Comparison of ENCODE assay signal across 8 cellular contexts in the genomic region with DNA sequence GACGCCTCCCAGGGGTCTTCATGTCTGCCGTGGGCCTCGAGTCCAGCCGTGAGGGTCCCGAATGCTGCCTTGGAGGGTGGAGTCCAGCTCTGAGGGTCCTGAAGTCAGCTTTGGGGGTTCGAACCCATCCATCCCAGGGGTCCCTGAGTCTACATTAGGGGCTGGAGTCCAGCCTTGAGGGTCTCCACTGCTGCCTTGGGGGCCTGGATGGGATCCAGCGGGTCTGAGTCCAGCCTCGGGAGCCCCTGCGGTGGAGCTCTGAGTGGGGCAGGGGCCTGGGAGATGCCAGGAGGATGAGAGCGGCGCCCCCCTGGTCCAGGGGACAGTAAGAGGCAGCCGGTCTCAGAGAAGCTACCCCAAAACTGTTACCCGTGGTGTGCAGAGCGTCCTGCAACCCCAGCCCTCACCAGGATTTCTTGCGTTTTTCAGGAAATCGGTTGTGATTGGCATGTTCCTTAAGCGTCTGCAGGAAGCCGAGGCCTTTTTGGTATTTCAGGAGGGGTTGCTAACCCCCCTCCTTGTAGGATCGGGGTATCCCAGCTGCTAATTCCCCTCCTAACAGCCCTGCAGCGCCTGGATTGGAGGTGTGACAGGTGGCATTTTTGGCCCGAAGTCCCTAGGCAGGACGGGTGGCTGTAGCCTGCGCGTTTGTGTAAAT. TPM values are rescaled to one million over a fixed set of nuclear protein-coding genes. Genes with fewer than 3 reads are reported as not detected.
A peak's percentile ranks its signal among the peaks of the same experiment; 100 is the strongest.
DNase-seq lines count a peak whose midpoint lies in the region; ATAC-seq and TF ChIP-seq lines count a peak whose summit lies in the region.

No MANE protein-coding gene starts in this region.

- peaks cover 11 to 22% of the 10 kb centered on the region in 2 experiments for H3K4me1 Mint-ChIP-seq in H9
- peaks cover 18% of the 10 kb centered on the region for H3K4me1 Mint-ChIP-seq in activated T-helper 1 cell treated with anti-CD3 and anti-CD28 coated beads, Interleukin-12 subunit alpha, Interleukin-12 subunit beta, Interleukin-2, Interleukin-4 antibody, amounts not matched to agents 30 ng/mL and 10 ng/mL and 1 ng/mL, durations not matched to agents 14 hours and 24 hours and 36 hours (ENCODE audit: low read depth)

- H2BK20ac ChIP-seq in H9 (ENCODE audit: low read depth, low read length, poor library complexity, severe bottlenecking) = no peak overlapping the region

- H3K4me1 ChIP-seq in H9 (ENCODE audit: insufficient read depth, low read length) (no peaks in the 10 kb centered on the region), hepatocyte (ENCODE audit: insufficient read depth) (peaks cover 4% of the 10 kb centered on the region), skeletal muscle satellite cell (ENCODE audit: control insufficient read depth, insufficient read depth, low read length) (no peaks in the 10 kb centered on the region)

- H3K27me3 ChIP-seq in H9 (ENCODE audit: insufficient read depth, low read length) = no peaks in the 10 kb centered on the region
- H3K27me3 ChIP-seq in hepatocyte = no peaks in the 10 kb centered on the region
- H3K27me3 ChIP-seq in skeletal muscle satellite cell (ENCODE audit: control insufficient read depth, insufficient read depth, low read length) = no peaks in the 10 kb centered on the region

- H3K23me2 ChIP-seq in H9 (ENCODE audit: insufficient read length, low read depth, low read length, poor library complexity, severe bottlenecking) = peaks cover 15% of the 10 kb centered on the region

- intact Hi-C loops in activated T-helper 1 cell treated with anti-CD3 and anti-CD28 coated beads, Interleukin-12 subunit alpha, Interleukin-12 subunit beta, Interleukin-2, Interleukin-4 antibody, amounts not matched to agents 30 ng/mL and 10 ng/mL and 1 ng/mL, durations not matched to agents 14 hours and 24 hours and 36 hours (cut with micrococcal nuclease) = no loop called here

- no CpG with 5 or more reads among the region's 24 CpGs for WGBS in H9 (ENCODE audit: extremely low coverage, insufficient read length, low lambda C conversion rate)
- WGBS in hepatocyte (ENCODE audit: low lambda C conversion rate, missing lambda C conversion rate) = 4% methylated on average over 23 of the region's 24 CpGs

- peaks cover 0 to 2% (median 0%) of the 10 kb centered on the region in 3 experiments; a peak in 4 of 7 replicates for H3K36me3 Mint-ChIP-seq in H9 (ENCODE audit: insufficient read depth in 1 of 3, low read depth in 3 of 3)
- peaks cover 4% of the 10 kb centered on the region for H3K36me3 Mint-ChIP-seq in activated T-helper 1 cell treated with anti-CD3 and anti-CD28 coated beads, Interleukin-12 subunit alpha, Interleukin-12 subunit beta, Interleukin-2, Interleukin-4 antibody, amounts not matched to agents 30 ng/mL and 10 ng/mL and 1 ng/mL, durations not matched to agents 14 hours and 24 hours and 36 hours (ENCODE audit: low read depth)

- H3K9me2 ChIP-seq in hepatocyte (replicated peaks; ENCODE audit: insufficient read depth) = no peaks in the 10 kb centered on the region

- peaks cover 2% of the 10 kb centered on the region; the same call in 1 of the 2 replicates for H3K27me3 Mint-ChIP-seq in H9 (ENCODE audit: low read depth)
- peaks cover 2% of the 10 kb centered on the region for H3K27me3 Mint-ChIP-seq in activated T-helper 1 cell treated with anti-CD3 and anti-CD28 coated beads, Interleukin-12 subunit alpha, Interleukin-12 subunit beta, Interleukin-2, Interleukin-4 antibody, amounts not matched to agents 30 ng/mL and 10 ng/mL and 1 ng/mL, durations not matched to agents 14 hours and 24 hours and 36 hours (ENCODE audit: insufficient read depth)

- H3K36me3 ChIP-seq in hepatocyte (replicated peaks; ENCODE audit: insufficient read depth, low read depth) (no peaks in the 10 kb centered on the region), skeletal muscle satellite cell (ENCODE audit: insufficient read depth, low read length) (peaks cover 11% of the 10 kb centered on the region)

- no peak overlapping the region for H3K56ac ChIP-seq in H9 (ENCODE audit: insufficient read length, low read depth, low read length)

- H2AFZ ChIP-seq in H9 (ENCODE audit: low read length) = no peak overlapping the region
- no peak overlapping the region for H2AFZ ChIP-seq in hepatocyte

- TF ChIP-seq CTCF in H9 (conservative IDR thresholded peaks at IDR 0.05) (no peak), hepatocyte (IDR thresholded peaks at IDR 0.05; ENCODE audit: poor library complexity) (no peak)

- peak overlapping the region in 1 of 3 experiments; percentile 73; a peak in 1 of 7 replicates for H3K27ac Mint-ChIP-seq in H9
- H3K27ac Mint-ChIP-seq in activated T-helper 1 cell treated with anti-CD3 and anti-CD28 coated beads, Interleukin-12 subunit alpha, Interleukin-12 subunit beta, Interleukin-2, Interleukin-4 antibody, amounts not matched to agents 30 ng/mL and 10 ng/mL and 1 ng/mL, durations not matched to agents 14 hours and 24 hours and 36 hours = peak overlapping the region; percentile 80

- no peak overlapping the region for H3T11ph ChIP-seq in H9 (ENCODE audit: low read length)

- H3K27ac ChIP-seq in H9 (ENCODE audit: insufficient read length, low read depth, low read length) (no peak overlapping the region), hepatocyte (no peak overlapping the region)

- no peak overlapping the region for H4K5ac ChIP-seq in H9 (ENCODE audit: insufficient read length, low read depth, low read length)

- peaks cover 2 to 4% of the 10 kb centered on the region in 2 experiments; a peak in 2 of 5 replicates for H3K9me3 Mint-ChIP-seq in H9
- H3K9me3 Mint-ChIP-seq in activated T-helper 1 cell treated with anti-CD3 and anti-CD28 coated beads, Interleukin-12 subunit alpha, Interleukin-12 subunit beta, Interleukin-2, Interleukin-4 antibody, amounts not matched to agents 30 ng/mL and 10 ng/mL and 1 ng/mL, durations not matched to agents 14 hours and 24 hours and 36 hours = no peaks in the 10 kb centered on the region

- DNase-seq in H9 (no peak), hepatocyte (ENCODE audit: low spot score) (no peak), GM03348 (ENCODE audit: low spot score) (no peak), NCI-H1436 (lab: John Stamatoyannopoulos, UW) (no peak)
- DNase-seq in activated T-helper 1 cell treated with anti-CD3 and anti-CD28 coated beads, Interleukin-12 subunit alpha, Interleukin-12 subunit beta, Interleukin-2, Interleukin-4 antibody, amounts not matched to agents 30 ng/mL and 10 ng/mL and 1 ng/mL, durations not matched to agents 14 hours and 24 hours and 36 hours (ENCODE audit: low spot score) = no peak

- no peak overlapping the region for H2AK5ac ChIP-seq in H9 (ENCODE audit: insufficient read length, low read length)

- no peak overlapping the region for H3K18ac ChIP-seq in H9 (ENCODE audit: insufficient read length, low read depth, low read length)

- H2BK5ac ChIP-seq in H9 (ENCODE audit: insufficient read length, low read length) = no peak overlapping the region

- no peak overlapping the region for H3K14ac ChIP-seq in H9 (ENCODE audit: insufficient read depth, low read length)

- no peak overlapping the region for H3K23ac ChIP-seq in H9 (ENCODE audit: insufficient read length, low read depth, low read length)

- no peak overlapping the region for H4K8ac ChIP-seq in H9 (replicated peaks; ENCODE audit: insufficient read length, low read depth, low read length)

- H2BK120ac ChIP-seq in H9 (ENCODE audit: low read depth, low read length, poor library complexity, severe bottlenecking) = no peak overlapping the region

- H3K4me3 Mint-ChIP-seq in H9 = peak overlapping the region; percentile 90 to 93
- peak overlapping the region; percentile 89 for H3K4me3 Mint-ChIP-seq in activated T-helper 1 cell treated with anti-CD3 and anti-CD28 coated beads, Interleukin-12 subunit alpha, Interleukin-12 subunit beta, Interleukin-2, Interleukin-4 antibody, amounts not matched to agents 30 ng/mL and 10 ng/mL and 1 ng/mL, durations not matched to agents 14 hours and 24 hours and 36 hours

- H3K4ac ChIP-seq in H9 (ENCODE audit: low read depth, low read length) = no peak overlapping the region

- H3K4me2 ChIP-seq in H9 (ENCODE audit: insufficient read depth, insufficient read length, low read length) (peak overlapping the region; percentile 27), hepatocyte (peak overlapping the region; percentile 94), skeletal muscle satellite cell (ENCODE audit: low read length) (peak overlapping the region; percentile 100)

- H4K91ac ChIP-seq in H9 (ENCODE audit: insufficient read length, low read depth, low read length) = no peak overlapping the region

- no peak overlapping the region for H2BK15ac ChIP-seq in H9 (ENCODE audit: low read depth, low read length)

- H3K9me3 ChIP-seq in H9 (ENCODE audit: control insufficient read depth, low read depth, low read length) (no peaks in the 10 kb centered on the region), hepatocyte (ENCODE audit: low read depth) (no peaks in the 10 kb centered on the region), skeletal muscle satellite cell (replicated peaks; ENCODE audit: low read length) (no peaks in the 10 kb centered on the region)

- H3K79me2 ChIP-seq in H9 (ENCODE audit: insufficient read depth, low read length) = no peaks in the 10 kb centered on the region
- peaks cover 21% of the 10 kb centered on the region for H3K79me2 ChIP-seq in hepatocyte

- ATAC-seq in GM21737 (IDR thresholded peaks at IDR 0.05; ENCODE audit: unreplicated experiment) (no peak), GM21367 (IDR thresholded peaks at IDR 0.05; ENCODE audit: unreplicated experiment) (no peak)

- H3K79me1 ChIP-seq in H9 (ENCODE audit: insufficient read depth, low read depth, low read length, poor library complexity, severe bottlenecking) = peaks cover 4% of the 10 kb centered on the region

- no peak overlapping the region for H2BK12ac ChIP-seq in H9 (ENCODE audit: insufficient read length, low read depth, low read length)

- peak overlapping the region; percentile 87 for H3K4me3 ChIP-seq in hepatocyte
- peak overlapping the region; percentile 98 for H3K4me3 ChIP-seq in skeletal muscle satellite cell (ENCODE audit: low read length)

- no peaks in the 10 kb centered on the region for H4K20me1 ChIP-seq in H9 (ENCODE audit: control insufficient read depth, insufficient read depth, insufficient read length)
- H4K20me1 ChIP-seq in hepatocyte (ENCODE audit: insufficient read depth, poor library complexity, severe bottlenecking) = peaks cover 8% of the 10 kb centered on the region

- H3K9ac ChIP-seq in H9 (ENCODE audit: extremely low read depth, insufficient read length, low read length) = no peak overlapping the region
- H3K9ac ChIP-seq in skeletal muscle satellite cell (ENCODE audit: low read depth, low read length) = peak overlapping the region; percentile 100

RNA-seq across cellular contexts. Expression of gene GTPBP6, which starts 1.7 kb away (rescaled TPM):
- 64.0 and 64.5 TPM in 2 replicates for total RNA-seq in H9 (2021)
- total RNA-seq in activated T-helper 1 cell treated with anti-CD3 and anti-CD28 coated beads, Interleukin-12 subunit alpha, Interleukin-12 subunit beta, Interleukin-2, Interleukin-4 antibody, amounts not matched to agents 30 ng/mL and 10 ng/mL and 1 ng/mL, durations not matched to agents 14 hours and 24 hours and 36 hours = 68.3 and 69.5 TPM in 2 replicates
- 39.6 and 40.7 TPM in 2 replicates for total RNA-seq in hepatocyte
- polyA plus RNA-seq in hepatocyte = 69.2 and 69.3 TPM in 2 replicates
- 46.7 and 46.9 TPM in 2 replicates for total RNA-seq in skeletal muscle satellite cell (2012; rRNA removed)

RNA-seq across cellular contexts. Expression of gene PLCXD1, which starts 39.1 kb away (rescaled TPM):
- total RNA-seq in H9 (2021) (96.5 and 96.9 TPM in 2 replicates), hepatocyte (34.1 and 40.1 TPM in 2 replicates)
- total RNA-seq in activated T-helper 1 cell treated with anti-CD3 and anti-CD28 coated beads, Interleukin-12 subunit alpha, Interleukin-12 subunit beta, Interleukin-2, Interleukin-4 antibody, amounts not matched to agents 30 ng/mL and 10 ng/mL and 1 ng/mL, durations not matched to agents 14 hours and 24 hours and 36 hours = 53.3 and 55.0 TPM in 2 replicates
- polyA plus RNA-seq in hepatocyte = 22.0 and 25.7 TPM in 2 replicates
- total RNA-seq in skeletal muscle satellite cell (2012; rRNA removed) = 3.0 and 15.5 TPM in 2 replicates

Comparison
In these comparisons a context has a peak if more than half of its experiments do, and no peak if none do; other contexts are left out.
1. H3K4me2 ChIP-seq: peak in every context shown above with its lines; median percentile 100 in skeletal muscle satellite cell; 94 in hepatocyte; 27 in H9.